10 cellular contexts compared by ENCODE assay signal in the genomic region with DNA sequence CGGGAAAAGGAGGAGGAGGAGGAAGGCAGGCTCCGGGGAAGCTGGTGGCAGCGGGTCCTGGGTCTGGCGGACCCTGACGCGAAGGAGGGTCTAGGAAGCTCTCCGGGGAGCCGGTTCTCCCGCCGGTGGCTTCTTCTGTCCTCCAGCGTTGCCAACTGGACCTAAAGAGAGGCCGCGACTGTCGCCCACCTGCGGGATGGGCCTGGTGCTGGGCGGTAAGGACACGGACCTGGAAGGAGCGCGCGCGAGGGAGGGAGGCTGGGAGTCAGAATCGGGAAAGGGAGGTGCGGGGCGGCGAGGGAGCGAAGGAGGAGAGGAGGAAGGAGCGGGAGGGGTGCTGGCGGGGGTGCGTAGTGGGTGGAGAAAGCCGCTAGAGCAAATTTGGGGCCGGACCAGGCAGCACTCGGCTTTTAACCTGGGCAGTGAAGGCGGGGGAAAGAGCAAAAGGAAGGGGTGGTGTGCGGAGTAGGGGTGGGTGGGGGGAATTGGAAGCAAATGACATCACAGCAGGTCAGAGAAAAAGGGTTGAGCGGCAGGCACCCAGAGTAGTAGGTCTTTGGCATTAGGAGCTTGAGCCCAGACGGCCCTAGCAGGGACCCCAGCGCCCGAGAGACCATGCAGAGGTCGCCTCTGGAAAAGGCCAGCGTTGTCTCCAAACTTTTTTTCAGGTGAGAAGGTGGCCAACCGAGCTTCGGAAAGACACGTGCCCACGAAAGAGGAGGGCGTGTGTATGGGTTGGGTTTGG. TPM values are rescaled to one million over a fixed set of nuclear protein-coding genes. Genes with fewer than 3 reads are reported as not detected.
DNase-seq lines count a peak whose midpoint lies in the region; ATAC-seq and TF ChIP-seq lines count a peak whose summit lies in the region.
"Had no signal": no experiment of that assay in that cellular context is flagged by ENCODE, and none has a peak within 500 bp of the region (broad histone marks: within the 10 kb centered on the region; RNA-seq: fewer than 3 reads in every experiment).

A gene (plus strand): TSS at position 546 of the 745 bp plus-strand sequence. CDS start 70 bp downstream, at position 616.

- H3K4me1 ChIP-seq in gastroesophageal sphincter: peaks cover 0 to 10% (median 0%) of the 10 kb centered on the region in 3 donors
- no peaks in the 10 kb centered on the region for H3K4me1 ChIP-seq in mucosa of stomach (ENCODE audit: control insufficient read depth, insufficient read depth, low read length)
- no peaks in the 10 kb centered on the region for H3K4me1 ChIP-seq in upper lobe of right lung

- TF ChIP-seq POLR2A in gastroesophageal sphincter (IDR thresholded peaks at IDR 0.05): no peak

- H3K27ac Mint-ChIP-seq in activated T-helper 1 cell treated with anti-CD3 and anti-CD28 coated beads, Interleukin-12 subunit alpha, Interleukin-12 subunit beta, Interleukin-2, Interleukin-4 antibody, amounts not matched to agents 30 ng/mL and 10 ng/mL and 1 ng/mL, durations not matched to agents 14 hours and 24 hours and 36 hours: no peak within 1 kb of the TSS

- peaks cover 36% of the 10 kb centered on the region for H3K27me3 Mint-ChIP-seq in activated T-helper 1 cell treated with anti-CD3 and anti-CD28 coated beads, Interleukin-12 subunit alpha, Interleukin-12 subunit beta, Interleukin-2, Interleukin-4 antibody, amounts not matched to agents 30 ng/mL and 10 ng/mL and 1 ng/mL, durations not matched to agents 14 hours and 24 hours and 36 hours (ENCODE audit: insufficient read depth)

- no peaks in the 10 kb centered on the region for H3K36me3 Mint-ChIP-seq in activated T-helper 1 cell treated with anti-CD3 and anti-CD28 coated beads, Interleukin-12 subunit alpha, Interleukin-12 subunit beta, Interleukin-2, Interleukin-4 antibody, amounts not matched to agents 30 ng/mL and 10 ng/mL and 1 ng/mL, durations not matched to agents 14 hours and 24 hours and 36 hours (ENCODE audit: low read depth)

- peaks cover 20% of the 10 kb centered on the region for H3K27me3 ChIP-seq in gastroesophageal sphincter
- peaks cover 2% of the 10 kb centered on the region for H3K27me3 ChIP-seq in mucosa of stomach (ENCODE audit: control insufficient read depth, insufficient read depth, low read length)
- H3K27me3 ChIP-seq in upper lobe of right lung: peaks cover 25% of the 10 kb centered on the region

- DNase-seq in activated T-helper 1 cell treated with anti-CD3 and anti-CD28 coated beads, Interleukin-12 subunit alpha, Interleukin-12 subunit beta, Interleukin-2, Interleukin-4 antibody, amounts not matched to agents 30 ng/mL and 10 ng/mL and 1 ng/mL, durations not matched to agents 14 hours and 24 hours and 36 hours (ENCODE audit: low spot score): no peak
- DNase-seq in upper lobe of right lung: peak; percentile 88
- no peak for DNase-seq in GM13977 (ENCODE audit: low spot score)
- DNase-seq in GDM1 (lab: John Stamatoyannopoulos, UW): no peak
- DNase-seq in cerebellar nuclear complex (lab: John Stamatoyannopoulos, UW): no peak
- DNase-seq: activated CD4-positive, alpha-beta T cell treated with anti-CD3 and anti-CD28 coated beads, Interleukin-2, amount 50 U/mL, for 4 hours; NCI-H524 treated with DMSO at 0.1 percent for 48 hours; stimulated activated naive CD8-positive, alpha-beta T cell treated with anti-CD3 and anti-CD28 coated beads, Interleukin-15, Interleukin-2, amounts not matched to agents 100 U/mL and 50 U/mL, for 24 hours had no signal

- H3K36me3 ChIP-seq in gastroesophageal sphincter (no peaks in the 10 kb centered on the region), mucosa of stomach (ENCODE audit: control insufficient read depth, insufficient read depth, low read length) (no peaks in the 10 kb centered on the region), upper lobe of right lung (no peaks in the 10 kb centered on the region)

- intact Hi-C loops in activated T-helper 1 cell treated with anti-CD3 and anti-CD28 coated beads, Interleukin-12 subunit alpha, Interleukin-12 subunit beta, Interleukin-2, Interleukin-4 antibody, amounts not matched to agents 30 ng/mL and 10 ng/mL and 1 ng/mL, durations not matched to agents 14 hours and 24 hours and 36 hours (cut with micrococcal nuclease): no loop called here
- intact Hi-C loops in upper lobe of right lung (cut with DNase I): no loop called here

- WGBS in gastroesophageal sphincter (ENCODE audit: low coverage in 1 of 2), 2 donors: 3 to 8% methylated on average over 10 to 28 of the region's 45 CpGs

- H3K9me3 ChIP-seq in gastroesophageal sphincter (no peaks in the 10 kb centered on the region), mucosa of stomach (ENCODE audit: control insufficient read depth, low read length) (no peaks in the 10 kb centered on the region), upper lobe of right lung (no peaks in the 10 kb centered on the region)

- H3K27ac ChIP-seq in gastroesophageal sphincter (no peak within 1 kb of the TSS), upper lobe of right lung (peak within 1 kb of the TSS; percentile 70)

- no peaks in the 10 kb centered on the region for H3K9me3 Mint-ChIP-seq in activated T-helper 1 cell treated with anti-CD3 and anti-CD28 coated beads, Interleukin-12 subunit alpha, Interleukin-12 subunit beta, Interleukin-2, Interleukin-4 antibody, amounts not matched to agents 30 ng/mL and 10 ng/mL and 1 ng/mL, durations not matched to agents 14 hours and 24 hours and 36 hours

- no peak for TF ChIP-seq CTCF in gastroesophageal sphincter (IDR thresholded peaks at IDR 0.05)
- TF ChIP-seq CTCF in upper lobe of right lung (IDR thresholded peaks at IDR 0.05): no peak
- TF ChIP-seq CTCF in GM13977 (IDR thresholded peaks at IDR 0.05; ENCODE audit: extremely low read depth, insufficient read depth, missing control alignments): no peak

- ATAC-seq in gastroesophageal sphincter (peak; percentile 63), upper lobe of right lung (peak; percentile 92)
- ATAC-seq: stimulated activated naive CD8-positive, alpha-beta T cell treated with anti-CD3 and anti-CD28 coated beads, Interleukin-15, Interleukin-2, amounts not matched to agents 100 U/mL and 50 U/mL, for 24 hours had no signal

- H3K4me3 ChIP-seq in gastroesophageal sphincter: peak within 1 kb of the TSS; percentile 1 to 46
- H3K4me3 ChIP-seq in mucosa of stomach (ENCODE audit: low read length): peak within 1 kb of the TSS; percentile 62
- peak within 1 kb of the TSS; percentile 45 for H3K4me3 ChIP-seq in upper lobe of right lung

- H3K4me3 Mint-ChIP-seq in activated T-helper 1 cell treated with anti-CD3 and anti-CD28 coated beads, Interleukin-12 subunit alpha, Interleukin-12 subunit beta, Interleukin-2, Interleukin-4 antibody, amounts not matched to agents 30 ng/mL and 10 ng/mL and 1 ng/mL, durations not matched to agents 14 hours and 24 hours and 36 hours: peak within 1 kb of the TSS; percentile 5

- in situ Hi-C loops in GM13977 (cut with MboI; ENCODE audit: low pct_unique_long_range_greater_than_20kb, low sequenced_read_pairs, unreplicated experiment): no loop called here

- H3K4me1 Mint-ChIP-seq in activated T-helper 1 cell treated with anti-CD3 and anti-CD28 coated beads, Interleukin-12 subunit alpha, Interleukin-12 subunit beta, Interleukin-2, Interleukin-4 antibody, amounts not matched to agents 30 ng/mL and 10 ng/mL and 1 ng/mL, durations not matched to agents 14 hours and 24 hours and 36 hours (ENCODE audit: low read depth): no peaks in the 10 kb centered on the region

- no peak for TF ChIP-seq EP300 in gastroesophageal sphincter (IDR thresholded peaks at IDR 0.05)

- peak within 1 kb of the TSS; percentile 76 for H3K9ac ChIP-seq in mucosa of stomach (ENCODE audit: low read length)

RNA-seq across cellular contexts. Expression of the gene that starts here (rescaled TPM):
- total RNA-seq in activated T-helper 1 cell treated with anti-CD3 and anti-CD28 coated beads, Interleukin-12 subunit alpha, Interleukin-12 subunit beta, Interleukin-2, Interleukin-4 antibody, amounts not matched to agents 30 ng/mL and 10 ng/mL and 1 ng/mL, durations not matched to agents 14 hours and 24 hours and 36 hours: not detected in 2 replicates
- total RNA-seq in gastroesophageal sphincter (1 to 10 TPM in 1 of 4 donors, not detected in 3; 1.9 TPM), upper lobe of right lung (28.0 TPM)
